In genomic region chr20:6333110-6333509, GRCh38 we compare ENCODE assay signal across 16 cellular contexts.
"Had no signal": no experiment of that assay in that cellular context is flagged by ENCODE, and none has a peak within 500 bp of the region (broad histone marks: within the 10 kb centered on the region; RNA-seq: fewer than 3 reads in every experiment).

No MANE protein-coding gene starts in this region.

- H3K9me3 ChIP-seq: neutrophil, tibial artery, vagina had no signal

- FAIRE-seq: small intestine had no signal

- H3K27ac ChIP-seq: epithelial cell of prostate, gastroesophageal sphincter, neutrophil, right atrium auricular region, tibial artery, vagina had no signal

- H3K4me3 Mint-ChIP-seq: central memory CD8-positive, alpha-beta T cell; stimulated activated effector memory CD8-positive, alpha-beta T cell treated with anti-CD3 and anti-CD28 coated beads, Interleukin-12 subunit alpha, Interleukin-12 subunit beta, amount 100 ng/mL, for 72 hours had no signal

- H3K27me3 ChIP-seq: gastroesophageal sphincter, neutrophil, right atrium auricular region, tibial artery, vagina had no signal

- DNase-seq: activated CD4-positive, alpha-beta T cell treated with anti-CD3 and anti-CD28 coated beads for 4 hours; activated naive CD4-positive, alpha-beta T cell treated with Interleukin-2 at 50 U/mL for 16 hours; cortex of kidney; effector CD8-positive, alpha-beta T cell; midbrain; naive B cell; small intestine; T1000; tibial artery had no signal

- H3K27ac Mint-ChIP-seq: naive B cell; stimulated activated effector memory CD8-positive, alpha-beta T cell treated with anti-CD3 and anti-CD28 coated beads, Interleukin-12 subunit alpha, Interleukin-12 subunit beta, amount 100 ng/mL, for 72 hours had no signal

- H3K4me1 ChIP-seq: gastroesophageal sphincter, right atrium auricular region, tibial artery, vagina had no signal

- H3K36me3 Mint-ChIP-seq: naive B cell; stimulated activated effector memory CD8-positive, alpha-beta T cell treated with anti-CD3 and anti-CD28 coated beads, Interleukin-12 subunit alpha, Interleukin-12 subunit beta, amount 100 ng/mL, for 72 hours had no signal

- H3K4me1 Mint-ChIP-seq: central memory CD8-positive, alpha-beta T cell; naive B cell; stimulated activated effector memory CD8-positive, alpha-beta T cell treated with anti-CD3 and anti-CD28 coated beads, Interleukin-12 subunit alpha, Interleukin-12 subunit beta, amount 100 ng/mL, for 72 hours had no signal

- ATAC-seq: gastroesophageal sphincter; stimulated activated effector memory CD8-positive, alpha-beta T cell treated with anti-CD3 and anti-CD28 coated beads, Interleukin-12 subunit alpha, Interleukin-12 subunit beta, amount 100 ng/mL, for 72 hours had no signal

- H3K4me3 ChIP-seq: gastroesophageal sphincter, right atrium auricular region, tibial artery, vagina had no signal

- H3K27me3 Mint-ChIP-seq: central memory CD8-positive, alpha-beta T cell had no signal

- H3K36me3 ChIP-seq: gastroesophageal sphincter, neutrophil, right atrium auricular region, tibial artery, vagina had no signal
